Comparison of ENCODE assay signal across 18 cellular contexts in genomic region chr1:211485480-211485857, GRCh38. TPM values are rescaled to one million over a fixed set of nuclear protein-coding genes. Genes with fewer than 3 reads are reported as not detected.
"Had no signal": no experiment of that assay in that cellular context is flagged by ENCODE, and none has a peak within 500 bp of the region (broad histone marks: within the 10 kb centered on the region; RNA-seq: fewer than 3 reads in every experiment).

No MANE protein-coding gene starts in this region.

- H3K36me3 ChIP-seq: breast epithelium, lower lobe of right lung, neural progenitor cell, pancreas had no signal

- DNase-seq: activated CD4-positive, alpha-beta memory T cell treated with anti-CD3 and anti-CD28 coated beads, Interleukin-2, amount 10 ng/mL, durations not matched to agents 7 days and 5 days; activated CD4-positive, alpha-beta T cell treated with anti-CD3 and anti-CD28 coated beads for 4 hours; activated naive CD4-positive, alpha-beta T cell treated with Interleukin-2 at 50 U/mL for 16 hours; aorta; dermis blood vessel endothelial cell; effector memory CD8-positive, alpha-beta T cell; foreskin keratinocyte; immature natural killer cell; lower lobe of right lung; pancreas; stimulated activated CD4-positive, alpha-beta T cell treated with anti-CD3 and anti-CD28 coated beads, Interleukin-4, amount 100 ng/mL, for 4 hours; stimulated activated CD8-positive, alpha-beta memory T cell treated with anti-CD3 and anti-CD28 coated beads, Interleukin-4, amount 100 ng/mL, for 48 hours; stimulated activated naive CD8-positive, alpha-beta T cell treated with anti-CD3 and anti-CD28 coated beads, Interleukin-15, Interleukin-2, amounts not matched to agents 100 U/mL and 50 U/mL, for 24 hours; T-helper 2 cell; trophoblast cell had no signal

- H3K9me3 ChIP-seq: breast epithelium, lower lobe of right lung, pancreas had no signal

- H3K27me3 ChIP-seq: breast epithelium, neural progenitor cell, pancreas had no signal

- H3K27ac ChIP-seq: breast epithelium, foreskin keratinocyte, lower lobe of right lung, neural progenitor cell, pancreas had no signal

- H3K4me1 ChIP-seq: breast epithelium, foreskin keratinocyte, lower lobe of right lung, pancreas had no signal

- H3K4me3 ChIP-seq: breast epithelium, lower lobe of right lung, neural progenitor cell, pancreas had no signal

RNA-seq across cellular contexts. Expression of gene RD3, which starts 6.5 kb away (rescaled TPM):
- total RNA-seq: activated CD4-positive, alpha-beta memory T cell treated with anti-CD3 and anti-CD28 coated beads, Interleukin-2, amount 10 ng/mL, durations not matched to agents 7 days and 5 days; activated T-helper 1 cell treated with anti-CD3 and anti-CD28 coated beads, Interleukin-12 subunit alpha, Interleukin-12 subunit beta, Interleukin-2, Interleukin-4 antibody, amounts not matched to agents 30 ng/mL and 10 ng/mL and 1 ng/mL, durations not matched to agents 14 hours and 24 hours and 36 hours; aorta; dermis blood vessel endothelial cell; foreskin keratinocyte had no signal
- polyA plus RNA-seq: aorta, foreskin keratinocyte, immature natural killer cell had no signal
